8 cellular contexts compared by ENCODE assay signal in genomic region chr19:53432088-53432661, GRCh38. TPM values are rescaled to one million over a fixed set of nuclear protein-coding genes. Genes with fewer than 3 reads are reported as not detected.
DNase-seq lines count a peak whose midpoint lies in the region; ATAC-seq and TF ChIP-seq lines count a peak whose summit lies in the region.

No MANE protein-coding gene starts in this region.

- BruUV-seq in PC-9 (replicated peaks; lab: Mats Ljungman, UMichigan), result TSS peak; percentile 76

- no peaks in the 10 kb centered on the region for H3F3A ChIP-seq in PC-9 (ENCODE audit: insufficient read depth, low read depth)

- ATAC-seq in HG02870 (IDR thresholded peaks at IDR 0.05; ENCODE audit: unreplicated experiment), result peak; percentile 25
- peak; percentile 50 for ATAC-seq in left lung
- ATAC-seq in stimulated activated memory B cell treated with anti-CD40 and anti-IgM and Interleukin-4, amounts not matched to agents 10 μg/mL and 1 μg/mL and 100 μg/mL, for 72 hours, result peak; percentile 59
- ATAC-seq in GM19467 (IDR thresholded peaks at IDR 0.05; ENCODE audit: unreplicated experiment), result no peak

- H3K36me3 Mint-ChIP-seq in stimulated activated memory B cell treated with anti-CD40 and anti-IgM and Interleukin-4, amounts not matched to agents 10 μg/mL and 1 μg/mL and 100 μg/mL, for 72 hours, result peaks cover 32% of the 10 kb centered on the region

- H3K4me1 ChIP-seq in PC-9 (replicated peaks; ENCODE audit: insufficient read depth) (no peaks in the 10 kb centered on the region; the same call in 1 of the 2 replicates), left lung (peaks cover 0 to 17% of the 10 kb centered on the region in 2 donors)

- intact Hi-C loops in PC-9 (cut with micrococcal nuclease; ENCODE audit: unreplicated experiment), result loop anchor here (10.0 kb wide), 1 partner anchor 83 kb away; no protein-coding TSS in a partner anchor
- intact Hi-C loops in left lung (cut with DNase I), result no loop called here

- H3K79me2 ChIP-seq in PC-9 (ENCODE audit: low read depth), result peaks cover 17% of the 10 kb centered on the region

- H3K27ac ChIP-seq in PC-9 (peak overlapping the region; percentile 67), left lung (peak overlapping the region; percentile 71 to 75)

- DNase-seq in NCI-H524 (lab: John Stamatoyannopoulos, UW) (peak; percentile 9 to 12), NCI-H524 treated with DMSO at 0.1 percent for 48 hours (lab: John Stamatoyannopoulos, UW) (no peak), PC-9 (no peak), cardiac fibroblast (ENCODE audit: low read depth in 2 of 2) (peak; percentile 3 to 20), left lung (peak; percentile 40 to 82)

- H4K20me1 ChIP-seq in PC-9 (ENCODE audit: insufficient read depth), result no peaks in the 10 kb centered on the region

- H3K4me3 ChIP-seq in PC-9 (peak overlapping the region; percentile 91), cardiac fibroblast (replicated peaks in 1 of 2; ENCODE audit: low read depth in 2 of 2, low read length in 2 of 2) (peak overlapping the region; percentile 80 to 88), left lung (peak overlapping the region; percentile 67 to 74)

- peaks cover 2% of the 10 kb centered on the region for H3K9me3 Mint-ChIP-seq in stimulated activated memory B cell treated with anti-CD40 and anti-IgM and Interleukin-4, amounts not matched to agents 10 μg/mL and 1 μg/mL and 100 μg/mL, for 72 hours

- peak overlapping the region; percentile 79 for H3K4me2 ChIP-seq in PC-9

- peak overlapping the region; percentile 91 for H2AFZ ChIP-seq in PC-9

- H3K9me3 ChIP-seq in PC-9 (ENCODE audit: insufficient read depth, low read depth), result peaks cover 8% of the 10 kb centered on the region; the same call in 1 of the 2 replicates
- peaks cover 0 to 4% of the 10 kb centered on the region in 2 donors for H3K9me3 ChIP-seq in left lung

- peak overlapping the region; percentile 98 for H3K4me3 Mint-ChIP-seq in stimulated activated memory B cell treated with anti-CD40 and anti-IgM and Interleukin-4, amounts not matched to agents 10 μg/mL and 1 μg/mL and 100 μg/mL, for 72 hours

- no peaks in the 10 kb centered on the region for H3K27me3 ChIP-seq in PC-9 (ENCODE audit: insufficient read depth, low read depth)
- H3K27me3 ChIP-seq in left lung, result no peaks in the 10 kb centered on the region

- CTCF ChIA-PET in PC-9 (lab: Charles Lee), result no interaction called here

- TF ChIP-seq CTCF in PC-9 (conservative IDR thresholded peaks at IDR 0.05), result no peak
- no peak for TF ChIP-seq CTCF in cardiac fibroblast (IDR thresholded peaks at IDR 0.05; ENCODE audit: low read depth, low read length)
- TF ChIP-seq CTCF in left lung (IDR thresholded peaks at IDR 0.05), result no peak

- peak overlapping the region; percentile 92 for H3K27ac Mint-ChIP-seq in stimulated activated memory B cell treated with anti-CD40 and anti-IgM and Interleukin-4, amounts not matched to agents 10 μg/mL and 1 μg/mL and 100 μg/mL, for 72 hours

- POLR2A ChIA-PET in PC-9 (lab: Charles Lee; ENCODE audit: unreplicated experiment), result interaction anchor here (0.6 kb wide), 1 partner anchor 596 kb away, joined by 3 read pairs; no protein-coding TSS in a partner anchor

- peaks cover 35% of the 10 kb centered on the region for H3K4me1 Mint-ChIP-seq in stimulated activated memory B cell treated with anti-CD40 and anti-IgM and Interleukin-4, amounts not matched to agents 10 μg/mL and 1 μg/mL and 100 μg/mL, for 72 hours

- no peaks in the 10 kb centered on the region for H3K9me2 ChIP-seq in PC-9 (ENCODE audit: insufficient read depth)

- H3K36me3 ChIP-seq in PC-9 (ENCODE audit: low read depth), result peaks cover 36% of the 10 kb centered on the region
- H3K36me3 ChIP-seq in left lung, result peaks cover 0 to 32% of the 10 kb centered on the region in 2 donors

- H3K27me3 Mint-ChIP-seq in stimulated activated memory B cell treated with anti-CD40 and anti-IgM and Interleukin-4, amounts not matched to agents 10 μg/mL and 1 μg/mL and 100 μg/mL, for 72 hours, result no peaks in the 10 kb centered on the region

RNA-seq across cellular contexts. Expression of gene ZNF761, which starts 0.4 kb away (rescaled TPM):
- total RNA-seq in PC-9 (2021) (15.6 and 16.4 TPM in 2 replicates), left lung (10 to 100 TPM in 1 of 2 donors, 1 to 10 TPM in 1; 9.1 to 10.1 TPM)

RNA-seq across cellular contexts. Expression of gene ZNF813, which starts 35.4 kb away (rescaled TPM):
- total RNA-seq in PC-9 (2021) (6.1 and 6.3 TPM in 2 replicates), left lung (1 to 10 TPM; 5.2 to 5.5 TPM)

RNA-seq across cellular contexts. Expression of gene ZNF765, which starts 37.2 kb away (rescaled TPM):
- total RNA-seq in PC-9 (2021) (12.1 and 12.5 TPM in 2 replicates), left lung (10 to 100 TPM; 10.3 to 10.4 TPM)

Comparison
In these comparisons a context has a peak if more than half of its experiments do, and no peak if none do; other contexts are left out.
1. DNase-seq: peak in NCI-H524 (2 of 2), cardiac fibroblast (2 of 2) and left lung (2 of 2); none in NCI-H524 treated with DMSO at 0.1 percent for 48 hours (single experiment) and PC-9 (0 of 2).
2. Peak in every context shown above with its lines, with median percentiles within 50 percentile points of each other: H3K4me3 ChIP-seq.